In genomic region chr9:112341741-112342140, GRCh38 we compare ENCODE assay signal across 3 cellular contexts.
TF ChIP-seq lines count a peak whose summit lies in the region.

No MANE protein-coding gene starts in this region.

TF ChIP-seq in A549, 52 proteins besides CTCF, POLR2A, EP300 and RAD21 (continues in another document):
- no peak for TF ChIP-seq HMGXB4 (CRISPR knock-in tag; IDR thresholded peaks at IDR 0.05; ENCODE audit: borderline replicate concordance)
- TF ChIP-seq ZSCAN20 (CRISPR knock-in tag; IDR thresholded peaks at IDR 0.05) = no peak
- no peak for TF ChIP-seq MYC (IDR thresholded peaks at IDR 0.05; ENCODE audit: borderline replicate concordance, low read length)
- no peak for TF ChIP-seq HOXB5 (CRISPR knock-in tag; IDR thresholded peaks at IDR 0.05)
- no peak for TF ChIP-seq BHLHE40 (IDR thresholded peaks at IDR 0.05; ENCODE audit: low read depth, low read length)
- TF ChIP-seq TP53 (CRISPR knock-in tag; IDR thresholded peaks at IDR 0.05) = no peak
- no peak for TF ChIP-seq EHMT2 (IDR thresholded peaks at IDR 0.05; ENCODE audit: low read depth)
- no peak for TF ChIP-seq E2F6 (IDR thresholded peaks at IDR 0.05; ENCODE audit: borderline replicate concordance, low read depth)
- TF ChIP-seq CEBPB (IDR thresholded peaks at IDR 0.05) = no peak
- TF ChIP-seq REST (IDR thresholded peaks at IDR 0.05) = no peak
- TF ChIP-seq CHD2 (IDR thresholded peaks at IDR 0.05; ENCODE audit: low read length, partially characterized antibody) = no peak
- no peak for TF ChIP-seq KDM5A (IDR thresholded peaks at IDR 0.05)
- TF ChIP-seq PHF8 (IDR thresholded peaks at IDR 0.05; ENCODE audit: borderline replicate concordance, low read depth) = no peak
- no peak for TF ChIP-seq HES2 (IDR thresholded peaks at IDR 0.05)
- no peak for TF ChIP-seq CBX8 (IDR thresholded peaks at IDR 0.05)
- no peak for TF ChIP-seq RFX5 (IDR thresholded peaks at IDR 0.05)

TF ChIP-seq in HCT116, 20 proteins besides CTCF, POLR2A, EP300 and RAD21 (continued from another document):
- TF ChIP-seq MAX (IDR thresholded peaks at IDR 0.05) = no peak
- TF ChIP-seq ATF3 (IDR thresholded peaks at IDR 0.05) = no peak
- TF ChIP-seq POLR2AphosphoS5 (IDR thresholded peaks at IDR 0.05; ENCODE audit: low read depth, low read length) = no peak
- no peak for TF ChIP-seq ZBTB33 (IDR thresholded peaks at IDR 0.05; ENCODE audit: extremely low read depth, insufficient replicate concordance, low read length)
- no peak for TF ChIP-seq TCF7L2 (IDR thresholded peaks at IDR 0.05; ENCODE audit: borderline replicate concordance, extremely low read depth, insufficient read depth, insufficient read length)
- no peak for TF ChIP-seq ZNF274 (IDR thresholded peaks at IDR 0.05; ENCODE audit: low read depth, low read length)
- TF ChIP-seq REST (IDR thresholded peaks at IDR 0.05; ENCODE audit: low read depth) = no peak
- no peak for TF ChIP-seq SIN3A (IDR thresholded peaks at IDR 0.05; ENCODE audit: low read depth)
- TF ChIP-seq ZFX (IDR thresholded peaks at IDR 0.05) = no peak
- TF ChIP-seq YY1 (IDR thresholded peaks at IDR 0.05; ENCODE audit: extremely low read depth, insufficient replicate concordance, low read depth, low read length) = no peak

TF ChIP-seq in SK-N-SH treated with all-trans-retinoic acid at 6 μM for 48 hours, 23 proteins besides CTCF, POLR2A, EP300 and RAD21 (continued from another document):
- TF ChIP-seq PATZ1 (CRISPR knock-in tag; IDR thresholded peaks at IDR 0.05; ENCODE audit: borderline replicate concordance) (no peak), ZNF8 (CRISPR knock-in tag; IDR thresholded peaks at IDR 0.05) (no peak), BACH2 (CRISPR knock-in tag; IDR thresholded peaks at IDR 0.05; ENCODE audit: borderline replicate concordance) (no peak), TCF4 (CRISPR knock-in tag; IDR thresholded peaks at IDR 0.05; ENCODE audit: borderline replicate concordance) (no peak), ARNTL (CRISPR knock-in tag; IDR thresholded peaks at IDR 0.05; ENCODE audit: borderline replicate concordance, low read depth) (no peak), GLIS3 (CRISPR knock-in tag; IDR thresholded peaks at IDR 0.05) (no peak), POU6F1 (CRISPR knock-in tag; IDR thresholded peaks at IDR 0.05; ENCODE audit: borderline replicate concordance, low read depth) (no peak), PPARA (CRISPR knock-in tag; IDR thresholded peaks at IDR 0.05; ENCODE audit: borderline replicate concordance) (no peak), OSR1 (CRISPR knock-in tag; IDR thresholded peaks at IDR 0.05) (no peak), ZNF70 (CRISPR knock-in tag; IDR thresholded peaks at IDR 0.05) (no peak), CREB5 (CRISPR knock-in tag; IDR thresholded peaks at IDR 0.05; ENCODE audit: low read depth) (no peak), ESRRG (CRISPR knock-in tag; IDR thresholded peaks at IDR 0.05) (no peak), ZFP3 (CRISPR knock-in tag; IDR thresholded peaks at IDR 0.05) (no peak), ZC3H10 (CRISPR knock-in tag; IDR thresholded peaks at IDR 0.05) (no peak)
